ENCODE assay signal across 29 cellular contexts in the genomic region with DNA sequence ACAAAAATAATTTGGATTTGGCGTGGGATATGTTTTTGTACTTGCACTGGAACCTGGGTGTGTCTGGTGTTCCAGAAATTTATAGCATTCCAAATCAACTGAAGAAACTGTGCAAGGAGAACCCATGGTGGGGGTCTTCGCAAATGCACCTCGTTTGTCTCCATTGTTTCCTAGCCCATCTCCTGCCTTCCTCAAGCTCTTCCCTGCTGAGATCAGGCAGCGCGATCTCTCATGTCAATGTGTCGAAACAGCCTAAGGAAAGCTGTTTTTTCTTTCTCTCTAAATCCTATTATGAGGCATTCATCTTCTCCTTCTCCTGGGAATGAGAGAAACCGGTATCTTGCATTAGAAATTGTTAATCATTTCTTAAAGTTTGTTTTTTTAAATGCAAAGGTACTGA.
DNase-seq lines count a peak whose midpoint lies in the region; ATAC-seq, FAIRE-seq and TF ChIP-seq lines count a peak whose summit lies in the region.
"Had no signal": no experiment of that assay in that cellular context is flagged by ENCODE, and none has a peak within 500 bp of the region (broad histone marks: within the 10 kb centered on the region; RNA-seq: fewer than 3 reads in every experiment).

No MANE protein-coding gene starts in this region.

- H3K9ac ChIP-seq in astrocyte (ENCODE audit: low read length): no peak overlapping the region
- H3K9ac ChIP-seq in keratinocyte (ENCODE audit: control insufficient read depth, extremely low read depth, insufficient read depth, low read length): peak overlapping the region; percentile 2
- H3K9ac ChIP-seq: SK-N-SH had no signal

- no peaks in the 10 kb centered on the region for H3K9me3 ChIP-seq in astrocyte (ENCODE audit: insufficient read depth, low read depth, low read length)
- H3K9me3 ChIP-seq in keratinocyte (ENCODE audit: control insufficient read depth, low read depth, low read length): no peaks in the 10 kb centered on the region
- no peaks in the 10 kb centered on the region for H3K9me3 ChIP-seq in thoracic aorta
- H3K9me3 ChIP-seq in spleen: no peaks in the 10 kb centered on the region
- H3K9me3 ChIP-seq: ovary, SK-N-SH, tibial artery had no signal

- H2AFZ ChIP-seq in astrocyte (ENCODE audit: low read depth, low read length) (no peak overlapping the region), keratinocyte (ENCODE audit: control insufficient read depth, low read length) (peak overlapping the region; percentile 1)

- no peak for FAIRE-seq in astrocyte (lab: Jason Lieb, UNC)
- FAIRE-seq in keratinocyte (lab: Jason Lieb, UNC): no peak
- FAIRE-seq: G401.6 had no signal

- H3K36me3 Mint-ChIP-seq in astrocyte (ENCODE audit: low read depth, unreplicated experiment): no peaks in the 10 kb centered on the region
- H3K36me3 Mint-ChIP-seq: naive B cell had no signal

- intact Hi-C loops in spleen (cut with DNase I; ENCODE audit: low total_unique reads): no loop called here

- 74 to 85% (median 80%) methylated on average over 7 of the region's 7 CpGs for WGBS in spleen, 5 donors

- peak; percentile 29 for DNase-seq in NCI-H82 (lab: John Stamatoyannopoulos, UW)
- no peak for DNase-seq in NCI-H82 treated with DMSO at 0.1 percent for 48 hours (lab: John Stamatoyannopoulos, UW; ENCODE audit: unreplicated experiment)
- DNase-seq in astrocyte (ENCODE audit: low read depth): no peak
- DNase-seq in keratinocyte (ENCODE audit: low read depth, low spot score): no peak
- DNase-seq in thoracic aorta (ENCODE audit: low spot score): no peak
- no peak for DNase-seq in spleen
- DNase-seq: activated CD4-positive, alpha-beta T cell treated with anti-CD3 and anti-CD28 coated beads for 48 hours; activated naive CD4-positive, alpha-beta T cell treated with Interleukin-2 at 50 U/mL for 16 hours; activated T-cell treated with anti-CD3 and anti-CD28 coated beads, Interleukin-2, amount 50 U/mL, for 48 hours; amygdala; DMS53; left cardiac atrium; naive B cell; NCI-H1092; NCI-H187; NCI-H2171 treated with DMSO at 0.1 percent for 48 hours; NCI-H526; ovary; SK-N-SH; stimulated activated naive CD8-positive, alpha-beta T cell treated with anti-CD3 and anti-CD28 coated beads, Interleukin-15, Interleukin-2, amounts not matched to agents 100 U/mL and 50 U/mL, for 24 hours; tibial artery had no signal

- H3K9me3 Mint-ChIP-seq in astrocyte (ENCODE audit: unreplicated experiment): no peaks in the 10 kb centered on the region
- H3K9me3 Mint-ChIP-seq: dendritic cell treated with granulocyte-macrophage colony-stimulating factor and Interleukin-4, amounts not matched to agents 40 ng/mL and 50 ng/mL, for 4 days had no signal

- H3K4me1 ChIP-seq in astrocyte (ENCODE audit: insufficient read depth, low read length) (peaks cover 7% of the 10 kb centered on the region), keratinocyte (ENCODE audit: control insufficient read depth, extremely low read depth, insufficient read depth, low read length) (peaks cover 19% of the 10 kb centered on the region), thoracic aorta (ENCODE audit: control insufficient read depth in 1 of 2, low read depth in 2 of 2) (peaks cover 0 to 9% of the 10 kb centered on the region in 2 donors), spleen (no peaks in the 10 kb centered on the region)
- H3K4me1 ChIP-seq: tibial artery had no signal

- no peak overlapping the region for H3K4me3 Mint-ChIP-seq in astrocyte (ENCODE audit: unreplicated experiment)
- H3K4me3 Mint-ChIP-seq: B cell; dendritic cell treated with granulocyte-macrophage colony-stimulating factor and Interleukin-4, amounts not matched to agents 40 ng/mL and 50 ng/mL, for 4 days; naive B cell had no signal

- H3K36me3 ChIP-seq in astrocyte (ENCODE audit: insufficient read depth, low read length) (no peaks in the 10 kb centered on the region), keratinocyte (ENCODE audit: control insufficient read depth in 2 of 2, extremely low read depth in 1 of 2, insufficient read depth in 2 of 2, low read length in 2 of 2) (no peaks in the 10 kb centered on the region), thoracic aorta (no peaks in the 10 kb centered on the region), spleen (no peaks in the 10 kb centered on the region)
- H3K36me3 ChIP-seq: cardiac muscle cell, ovary, tibial artery had no signal

- ATAC-seq in thoracic aorta (ENCODE audit: insufficient number of reproducible peaks, low FRiP score, low read depth) (no peak), HG02885 (IDR thresholded peaks at IDR 0.05; ENCODE audit: poor library complexity, unreplicated experiment) (no peak), GM21360 (IDR thresholded peaks at IDR 0.05; ENCODE audit: unreplicated experiment) (no peak)
- ATAC-seq: stimulated activated naive CD8-positive, alpha-beta T cell treated with anti-CD3 and anti-CD28 coated beads, Interleukin-15, Interleukin-2, amounts not matched to agents 100 U/mL and 50 U/mL, for 24 hours had no signal

- TF ChIP-seq CTCF in astrocyte (IDR thresholded peaks at IDR 0.05; ENCODE audit: insufficient read depth, low read depth, low read length) (no peak), keratinocyte (optimal IDR thresholded peaks at IDR 0.05 in 1 of 3, IDR thresholded peaks at IDR 0.05 in 1 of 3, conservative IDR thresholded peaks at IDR 0.05 in 1 of 3; ENCODE audit: extremely low read depth in 1 of 3, insufficient read depth in 2 of 3, low read length in 3 of 3) (no peak), thoracic aorta (IDR thresholded peaks at IDR 0.05) (no peak), spleen (IDR thresholded peaks at IDR 0.05 in 8 of 11, conservative IDR thresholded peaks at IDR 0.05 in 3 of 11) (no peak)

- H4K20me1 ChIP-seq in astrocyte (ENCODE audit: insufficient read depth, low read length) (no peaks in the 10 kb centered on the region), keratinocyte (ENCODE audit: control insufficient read depth, extremely low read depth, insufficient read depth, low read length) (no peaks in the 10 kb centered on the region)

- peaks cover 3% of the 10 kb centered on the region for H3K27me3 Mint-ChIP-seq in astrocyte (ENCODE audit: low read depth, unreplicated experiment)
- H3K27me3 Mint-ChIP-seq: B cell; dendritic cell treated with granulocyte-macrophage colony-stimulating factor and Interleukin-4, amounts not matched to agents 40 ng/mL and 50 ng/mL, for 4 days; naive B cell had no signal

- no peak overlapping the region for H3K4me3 ChIP-seq in astrocyte (ENCODE audit: insufficient read depth, low read depth, low read length)
- H3K4me3 ChIP-seq in keratinocyte (ENCODE audit: control insufficient read depth in 2 of 3, extremely low read depth in 1 of 3, insufficient read depth in 2 of 3, low read depth in 1 of 3, low read length in 3 of 3): no peak overlapping the region
- H3K4me3 ChIP-seq in thoracic aorta: peak overlapping the region; percentile 3
- H3K4me3 ChIP-seq in spleen: no peak overlapping the region
- H3K4me3 ChIP-seq: cardiac muscle cell, ovary, tibial artery had no signal

- H3K9me1 ChIP-seq in keratinocyte (ENCODE audit: control insufficient read depth, extremely low read depth, insufficient read depth, low read length): no peaks in the 10 kb centered on the region

- H3K27ac ChIP-seq in astrocyte (ENCODE audit: low read depth, low read length): no peak overlapping the region
- peak overlapping the region; percentile 19 for H3K27ac ChIP-seq in keratinocyte (ENCODE audit: control insufficient read depth, insufficient read depth, low read length)
- H3K27ac ChIP-seq in thoracic aorta: no peak overlapping the region
- H3K27ac ChIP-seq in spleen: no peak overlapping the region
- H3K27ac ChIP-seq: 22Rv1, cardiac muscle cell, ovary, RWPE1, tibial artery had no signal

- no peaks in the 10 kb centered on the region for H3K27me3 ChIP-seq in astrocyte (ENCODE audit: insufficient read depth, low read length)
- no peaks in the 10 kb centered on the region for H3K27me3 ChIP-seq in keratinocyte (ENCODE audit: control insufficient read depth, extremely low read depth, insufficient read depth, low read length)
- H3K27me3 ChIP-seq in thoracic aorta (replicated peaks; ENCODE audit: insufficient read depth): no peaks in the 10 kb centered on the region
- H3K27me3 ChIP-seq in spleen (replicated peaks in 1 of 7): no peaks in the 10 kb centered on the region
- H3K27me3 ChIP-seq: cardiac muscle cell, ovary, tibial artery had no signal

- no peak overlapping the region for H3K27ac Mint-ChIP-seq in astrocyte (ENCODE audit: unreplicated experiment)
- H3K27ac Mint-ChIP-seq: B cell; dendritic cell treated with granulocyte-macrophage colony-stimulating factor and Interleukin-4, amounts not matched to agents 40 ng/mL and 50 ng/mL, for 4 days; naive B cell had no signal

- TF ChIP-seq POLR2A in spleen (IDR thresholded peaks at IDR 0.05): no peak

- peak overlapping the region; percentile 60 for H3K4me2 ChIP-seq in astrocyte (ENCODE audit: low read length)
- peak overlapping the region; percentile 39 for H3K4me2 ChIP-seq in keratinocyte (ENCODE audit: control insufficient read depth, extremely low read depth, insufficient read depth, low read depth, low read length)
- H3K4me2 ChIP-seq: SK-N-SH had no signal

- H3K79me2 ChIP-seq in astrocyte (ENCODE audit: insufficient read depth, low read length): no peaks in the 10 kb centered on the region
- H3K79me2 ChIP-seq in keratinocyte (ENCODE audit: control insufficient read depth, insufficient read depth, low read length): no peaks in the 10 kb centered on the region

- no peaks in the 10 kb centered on the region for H3K4me1 Mint-ChIP-seq in astrocyte (ENCODE audit: low read depth, unreplicated experiment)
- H3K4me1 Mint-ChIP-seq: B cell, naive B cell had no signal

- dilution Hi-C loops in keratinocyte (cut with MboI; ENCODE audit: extremely low pct_ligation_motif_present, low sequenced_read_pairs): no loop called here
